ENCODE assay signal across 17 cellular contexts in the genomic region with DNA sequence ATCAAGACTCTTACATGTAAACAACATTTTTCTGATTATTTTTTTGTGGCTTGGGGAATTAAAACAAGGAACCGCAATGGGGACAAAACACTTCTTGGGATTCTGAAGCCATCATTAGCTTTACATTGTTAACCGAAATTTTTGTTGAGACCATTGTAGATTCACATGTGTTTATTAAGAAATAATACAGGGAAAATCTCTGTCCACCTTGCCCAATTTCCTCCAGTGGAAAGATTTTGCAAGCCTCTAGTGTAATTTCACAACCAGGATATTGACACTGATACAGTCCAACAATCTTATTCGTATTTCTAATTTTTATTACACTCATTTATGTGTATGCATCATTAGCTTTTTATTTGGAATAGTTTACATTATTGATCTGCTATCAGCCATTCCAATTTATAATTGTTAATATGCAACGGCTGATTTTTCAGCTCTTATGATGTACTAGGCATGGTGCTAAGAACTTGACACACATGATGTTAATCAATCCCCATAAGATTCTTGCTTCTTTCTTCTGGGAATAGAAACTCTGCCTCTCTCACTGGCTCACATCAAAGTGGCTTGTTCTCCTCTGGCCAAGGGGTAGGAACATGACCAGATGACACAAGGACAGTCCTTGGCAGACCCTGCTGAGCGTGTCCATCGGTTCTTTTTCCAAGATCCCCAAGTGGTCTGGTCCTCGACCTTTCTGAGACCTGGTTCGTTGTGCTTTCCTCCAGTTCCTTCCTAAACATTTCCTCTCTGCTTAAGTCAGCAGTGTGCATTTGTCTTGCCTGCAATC.
A peak's percentile ranks its signal among the peaks of the same experiment; 100 is the strongest.
DNase-seq lines count a peak whose midpoint lies in the region; ATAC-seq and TF ChIP-seq lines count a peak whose summit lies in the region.
"Had no signal": no experiment of that assay in that cellular context is flagged by ENCODE, and none has a peak within 500 bp of the region (broad histone marks: within the 10 kb centered on the region; RNA-seq: fewer than 3 reads in every experiment).

No MANE protein-coding gene starts in this region.

- H3K4me3 ChIP-seq in GM23248 (no peak overlapping the region), adipocyte (ENCODE audit: low read length) (no peak overlapping the region), osteoblast (ENCODE audit: insufficient read depth, low read length) (no peak overlapping the region)
- H3K4me3 ChIP-seq: PC-9 had no signal

- peaks cover 16% of the 10 kb centered on the region for H3K79me2 ChIP-seq in GM23248 (ENCODE audit: insufficient read depth)
- peaks cover 15% of the 10 kb centered on the region for H3K79me2 ChIP-seq in osteoblast (ENCODE audit: insufficient read depth, low read length)

- peak; percentile 61 for DNase-seq in GM23248
- peak; percentile 79 for DNase-seq in adipocyte (ENCODE audit: low read depth)
- peak; percentile 57 for DNase-seq in fibroblast of peridontal ligament (ENCODE audit: extremely low read depth)
- no peak for DNase-seq in osteoblast (ENCODE audit: insufficient read length, low spot score, missing footprints)
- DNase-seq in activated T-cell treated with anti-CD3 and anti-CD28 coated beads, Interleukin-2, amount 50 U/mL, for 1 hour: no peak
- DNase-seq in foreskin keratinocyte: no peak
- no peak for DNase-seq in dermis blood vessel endothelial cell
- DNase-seq in midbrain (lab: John Stamatoyannopoulos, UW): no peak
- DNase-seq: BE2C; CD4-positive, alpha-beta T cell; DMS79; H7; NCI-H146; NCI-H2081; NCI-H524; PC-9 had no signal

- H3K9me3 ChIP-seq in GM23248 (ENCODE audit: low read depth): no peaks in the 10 kb centered on the region
- H3K9me3 ChIP-seq in adipocyte (ENCODE audit: control insufficient read depth, low read length): no peaks in the 10 kb centered on the region
- H3K9me3 ChIP-seq in osteoblast (ENCODE audit: low read depth, low read length): no peaks in the 10 kb centered on the region
- H3K9me3 ChIP-seq: BE2C had no signal

- H3K9me2 ChIP-seq in GM23248 (ENCODE audit: insufficient read depth): peaks cover 7% of the 10 kb centered on the region; the same call in 1 of the 2 replicates

- H2AFZ ChIP-seq in GM23248 (no peak overlapping the region), osteoblast (ENCODE audit: low read length) (no peak overlapping the region)
- H2AFZ ChIP-seq: PC-9 had no signal

- H3K27ac ChIP-seq in GM23248 (0 out of 2 replicates have a peak overlapping the region, but pooled peaks have one; percentile 2), osteoblast (ENCODE audit: low read depth, low read length) (peak overlapping the region; percentile 54), foreskin keratinocyte (no peak overlapping the region)
- H3K27ac ChIP-seq: HL-60, PC-9 had no signal

- 53 to 54% methylated on average over 8 of the region's 8 CpGs for WGBS in GM23248 (ENCODE audit: low coverage in 1 of 2, low lambda C conversion rate in 2 of 2, missing lambda C conversion rate in 2 of 2), 2 experiments

- TF ChIP-seq CTCF in osteoblast (IDR thresholded peaks at IDR 0.05; ENCODE audit: extremely low read depth, low read depth, low read length) (no peak), foreskin keratinocyte (conservative IDR thresholded peaks at IDR 0.05) (no peak)

- peaks cover 53% of the 10 kb centered on the region for H3K4me1 ChIP-seq in GM23248 (ENCODE audit: insufficient read depth)
- H3K4me1 ChIP-seq in adipocyte (ENCODE audit: control insufficient read depth, insufficient read depth, low read length): peaks cover 48% of the 10 kb centered on the region
- peaks cover 43% of the 10 kb centered on the region for H3K4me1 ChIP-seq in osteoblast (ENCODE audit: insufficient read depth, low read length)
- peaks cover 22% of the 10 kb centered on the region for H3K4me1 ChIP-seq in foreskin keratinocyte
- H3K4me1 ChIP-seq: BE2C had no signal

- in situ Hi-C loops in GM23248 (cut with MboI): no loop called here

- H3K36me3 ChIP-seq in GM23248 (ENCODE audit: low read depth) (0 out of 2 replicates have a peak, but pooled peaks cover 4% of the 10 kb centered on the region), adipocyte (ENCODE audit: control insufficient read depth, insufficient read depth, low read length, severe bottlenecking) (peaks cover 17% of the 10 kb centered on the region), osteoblast (ENCODE audit: insufficient read depth, low read length) (peaks cover 29% of the 10 kb centered on the region)
- H3K36me3 ChIP-seq: BE2C had no signal

- H3K4me2 ChIP-seq in GM23248 (ENCODE audit: unreplicated experiment): no peak overlapping the region
- no peak overlapping the region for H3K4me2 ChIP-seq in osteoblast (ENCODE audit: insufficient read depth, low read length)
- H3K4me2 ChIP-seq: PC-9 had no signal

- H3K9ac ChIP-seq in GM23248 (no peak overlapping the region), adipocyte (ENCODE audit: low read length) (peak overlapping the region; percentile 23)

- H3K27me3 ChIP-seq in GM23248 (replicated peaks; ENCODE audit: insufficient read depth) (no peaks in the 10 kb centered on the region), adipocyte (replicated peaks; ENCODE audit: control insufficient read depth, insufficient read depth, low read length) (no peaks in the 10 kb centered on the region), osteoblast (ENCODE audit: insufficient read depth, low read length) (no peaks in the 10 kb centered on the region), foreskin keratinocyte (no peaks in the 10 kb centered on the region)
- H3K27me3 ChIP-seq: BE2C had no signal

- no peak for ATAC-seq in foreskin keratinocyte

- peaks cover 73% of the 10 kb centered on the region for H3F3A ChIP-seq in GM23248 (ENCODE audit: insufficient read depth)

- H4K20me1 ChIP-seq in GM23248 (ENCODE audit: insufficient read depth) (no peaks in the 10 kb centered on the region), osteoblast (ENCODE audit: insufficient read depth, low read length) (no peaks in the 10 kb centered on the region)

Comparison
In these comparisons a context has a peak if more than half of its experiments do, and no peak if none do; other contexts are left out.
1. DNase-seq: peak in GM23248 (single experiment), adipocyte (single experiment) and fibroblast of peridontal ligament (single experiment); none in osteoblast (single experiment), activated T-cell treated with anti-CD3 and anti-CD28 coated beads, Interleukin-2, amount 50 U/mL, for 1 hour (single experiment), foreskin keratinocyte (0 of 2), dermis blood vessel endothelial cell (single experiment) and midbrain (single experiment).